In genomic region chr20:46520976-46521579, GRCh38 we compare ENCODE assay signal across 1 cellular context.
TF ChIP-seq lines count a peak whose summit lies in the region.

No MANE protein-coding gene starts in this region.

TF ChIP-seq in HepG2, 621 proteins besides CTCF, POLR2A, EP300 and RAD21 (continued from another document and continues in another):
- TF ChIP-seq REPIN1 (CRISPR knock-in tag; IDR thresholded peaks at IDR 0.05; ENCODE audit: borderline replicate concordance, low read depth) (peak; percentile 70; the same call in 1 of the 2 replicates), MATR3 (CRISPR knock-in tag; IDR thresholded peaks at IDR 0.05) (no peak), ZFP41 (CRISPR knock-in tag; IDR thresholded peaks at IDR 0.05; ENCODE audit: borderline replicate concordance) (no peak), EEA1 (CRISPR knock-in tag; IDR thresholded peaks at IDR 0.05; ENCODE audit: borderline replicate concordance) (no peak), U2AF2 (IDR thresholded peaks at IDR 0.05; ENCODE audit: low read depth, low read length) (no peak), ZNF225 (CRISPR knock-in tag; IDR thresholded peaks at IDR 0.05) (no peak), ZNF552 (CRISPR knock-in tag; IDR thresholded peaks at IDR 0.05; ENCODE audit: borderline replicate concordance) (no peak), KDM5B (CRISPR knock-in tag; IDR thresholded peaks at IDR 0.05; ENCODE audit: borderline replicate concordance) (no peak), ZFAT (CRISPR knock-in tag; conservative IDR thresholded peaks at IDR 0.05) (no peak), ZSCAN25 (CRISPR knock-in tag; IDR thresholded peaks at IDR 0.05) (peak; percentile 87; the same call in 1 of the 2 replicates), SNRNP70 (IDR thresholded peaks at IDR 0.05; ENCODE audit: low read depth, low read length) (no peak), FOXJ3 (CRISPR knock-in tag; IDR thresholded peaks at IDR 0.05; ENCODE audit: borderline replicate concordance) (no peak), ZNF253 (CRISPR knock-in tag; IDR thresholded peaks at IDR 0.05; ENCODE audit: borderline replicate concordance) (no peak), MXI1 (IDR thresholded peaks at IDR 0.05; ENCODE audit: borderline replicate concordance, low read depth, low read length) (0 out of 3 replicates have a peak, but pooled peaks have one; percentile 44), HNF4A (CRISPR knock-in tag; IDR thresholded peaks at IDR 0.05) (no peak), TRIM24 (CRISPR knock-in tag; IDR thresholded peaks at IDR 0.05) (no peak), RFX1 (IDR thresholded peaks at IDR 0.05) (no peak), YEATS4 (CRISPR knock-in tag; IDR thresholded peaks at IDR 0.05; ENCODE audit: borderline replicate concordance) (no peak), PLRG1 (conservative IDR thresholded peaks at IDR 0.05) (no peak), ZNF781 (CRISPR knock-in tag; IDR thresholded peaks at IDR 0.05; ENCODE audit: borderline replicate concordance, not compliant biosample characterization) (no peak), ZNF564 (CRISPR knock-in tag; IDR thresholded peaks at IDR 0.05) (no peak), NCOR1 (IDR thresholded peaks at IDR 0.05; ENCODE audit: borderline replicate concordance, low read length) (no peak), ZNF513 (CRISPR knock-in tag; conservative IDR thresholded peaks at IDR 0.05) (no peak), ATRX (CRISPR knock-in tag; IDR thresholded peaks at IDR 0.05; ENCODE audit: borderline replicate concordance) (no peak), MTF2 (CRISPR knock-in tag; IDR thresholded peaks at IDR 0.05; ENCODE audit: borderline replicate concordance) (0 out of 2 replicates have a peak, but pooled peaks have one; percentile 28), TBP (CRISPR knock-in tag; IDR thresholded peaks at IDR 0.05) (no peak), KAT7 (CRISPR knock-in tag; IDR thresholded peaks at IDR 0.05; ENCODE audit: borderline replicate concordance) (no peak), ZNF7 (CRISPR knock-in tag; IDR thresholded peaks at IDR 0.05) (no peak), ARID2 (CRISPR knock-in tag; IDR thresholded peaks at IDR 0.05; ENCODE audit: borderline replicate concordance) (no peak), ELF1 (CRISPR knock-in tag; IDR thresholded peaks at IDR 0.05) (no peak), ZBTB7A (CRISPR knock-in tag; IDR thresholded peaks at IDR 0.05) (0 out of 2 replicates have a peak, but pooled peaks have one; percentile 32), ZMYM4 (CRISPR knock-in tag; IDR thresholded peaks at IDR 0.05) (peak; percentile 66; the same call in 1 of the 2 replicates), ZKSCAN5 (CRISPR knock-in tag; IDR thresholded peaks at IDR 0.05) (no peak), ZNF691 (CRISPR knock-in tag; IDR thresholded peaks at IDR 0.05; ENCODE audit: borderline replicate concordance, low read depth) (peak; percentile 77; the same call in 1 of the 2 replicates), KLF9 (CRISPR knock-in tag; IDR thresholded peaks at IDR 0.05; ENCODE audit: low read depth) (no peak), ZNF550 (CRISPR knock-in tag; IDR thresholded peaks at IDR 0.05; ENCODE audit: borderline replicate concordance) (no peak), ARNT (IDR thresholded peaks at IDR 0.05) (no peak), NBN (conservative IDR thresholded peaks at IDR 0.05) (no peak), HOXA5 (CRISPR knock-in tag; IDR thresholded peaks at IDR 0.05) (no peak), ZNF569 (CRISPR knock-in tag; IDR thresholded peaks at IDR 0.05; ENCODE audit: borderline replicate concordance) (no peak), TERF1 (CRISPR knock-in tag; IDR thresholded peaks at IDR 0.05) (no peak), ZNF230 (CRISPR knock-in tag; IDR thresholded peaks at IDR 0.05) (no peak), SUZ12 (IDR thresholded peaks at IDR 0.05; ENCODE audit: low read depth, low read length) (no peak), MLXIP (CRISPR knock-in tag; IDR thresholded peaks at IDR 0.05; ENCODE audit: borderline replicate concordance) (no peak)
- TF ChIP-seq, protein P1, sequence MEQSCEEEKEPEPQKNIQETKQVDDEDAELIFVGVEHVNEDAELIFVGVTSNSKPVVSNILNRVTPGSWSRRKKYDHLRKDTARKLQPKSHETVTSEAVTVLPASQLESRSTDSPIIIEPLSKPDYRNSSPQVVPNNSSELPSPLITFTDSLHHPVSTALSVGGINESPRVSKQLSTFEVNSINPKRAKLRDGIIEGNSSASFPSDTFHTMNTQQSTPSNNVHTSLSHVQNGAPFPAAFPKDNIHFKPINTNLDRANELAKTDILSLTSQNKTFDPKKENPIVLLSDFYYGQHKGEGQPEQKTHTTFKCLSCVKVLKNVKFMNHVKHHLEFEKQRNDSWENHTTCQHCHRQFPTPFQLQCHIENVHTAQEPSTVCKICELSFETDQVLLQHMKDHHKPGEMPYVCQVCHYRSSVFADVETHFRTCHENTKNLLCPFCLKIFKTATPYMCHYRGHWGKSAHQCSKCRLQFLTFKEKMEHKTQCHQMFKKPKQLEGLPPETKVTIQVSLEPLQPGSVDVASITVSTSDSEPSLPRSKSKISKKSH (CRISPR knock-in tag; IDR thresholded peaks at IDR 0.05; ENCODE audit: borderline replicate concordance) = no peak
- TF ChIP-seq, protein P2, sequence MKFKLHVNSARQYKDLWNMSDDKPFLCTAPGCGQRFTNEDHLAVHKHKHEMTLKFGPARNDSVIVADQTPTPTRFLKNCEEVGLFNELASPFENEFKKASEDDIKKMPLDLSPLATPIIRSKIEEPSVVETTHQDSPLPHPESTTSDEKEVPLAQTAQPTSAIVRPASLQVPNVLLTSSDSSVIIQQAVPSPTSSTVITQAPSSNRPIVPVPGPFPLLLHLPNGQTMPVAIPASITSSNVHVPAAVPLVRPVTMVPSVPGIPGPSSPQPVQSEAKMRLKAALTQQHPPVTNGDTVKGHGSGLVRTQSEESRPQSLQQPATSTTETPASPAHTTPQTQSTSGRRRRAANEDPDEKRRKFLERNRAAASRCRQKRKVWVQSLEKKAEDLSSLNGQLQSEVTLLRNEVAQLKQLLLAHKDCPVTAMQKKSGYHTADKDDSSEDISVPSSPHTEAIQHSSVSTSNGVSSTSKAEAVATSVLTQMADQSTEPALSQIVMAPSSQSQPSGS (CRISPR knock-in tag; IDR thresholded peaks at IDR 0.05) = 0 out of 2 replicates have a peak, but pooled peaks have one; percentile 28
- TF ChIP-seq, protein P3, sequence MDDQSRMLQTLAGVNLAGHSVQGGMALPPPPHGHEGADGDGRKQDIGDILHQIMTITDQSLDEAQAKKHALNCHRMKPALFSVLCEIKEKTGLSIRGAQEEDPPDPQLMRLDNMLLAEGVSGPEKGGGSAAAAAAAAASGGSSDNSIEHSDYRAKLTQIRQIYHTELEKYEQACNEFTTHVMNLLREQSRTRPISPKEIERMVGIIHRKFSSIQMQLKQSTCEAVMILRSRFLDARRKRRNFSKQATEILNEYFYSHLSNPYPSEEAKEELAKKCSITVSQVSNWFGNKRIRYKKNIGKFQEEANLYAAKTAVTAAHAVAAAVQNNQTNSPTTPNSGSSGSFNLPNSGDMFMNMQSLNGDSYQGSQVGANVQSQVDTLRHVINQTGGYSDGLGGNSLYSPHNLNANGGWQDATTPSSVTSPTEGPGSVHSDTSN (CRISPR knock-in tag; IDR thresholded peaks at IDR 0.05; ENCODE audit: borderline replicate concordance) = no peak
- TF ChIP-seq, protein P4, sequence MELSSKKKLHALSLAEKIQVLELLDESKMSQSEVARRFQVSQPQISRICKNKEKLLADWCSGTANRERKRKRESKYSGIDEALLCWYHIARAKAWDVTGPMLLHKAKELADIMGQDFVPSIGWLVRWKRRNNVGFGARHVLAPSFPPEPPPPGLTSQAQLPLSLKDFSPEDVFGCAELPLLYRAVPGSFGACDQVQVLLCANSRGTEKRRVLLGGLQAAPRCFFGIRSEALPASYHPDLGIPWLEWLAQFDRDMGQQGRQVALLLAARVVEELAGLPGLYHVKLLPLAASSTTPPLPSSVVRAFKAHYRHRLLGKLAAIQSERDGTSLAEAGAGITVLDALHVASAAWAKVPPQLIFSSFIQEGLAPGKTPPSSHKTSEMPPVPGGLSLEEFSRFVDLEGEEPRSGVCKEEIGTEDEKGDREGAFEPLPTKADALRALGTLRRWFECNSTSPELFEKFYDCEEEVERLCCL (CRISPR knock-in tag; IDR thresholded peaks at IDR 0.05; ENCODE audit: borderline replicate concordance) = no peak
- TF ChIP-seq, protein P5, sequence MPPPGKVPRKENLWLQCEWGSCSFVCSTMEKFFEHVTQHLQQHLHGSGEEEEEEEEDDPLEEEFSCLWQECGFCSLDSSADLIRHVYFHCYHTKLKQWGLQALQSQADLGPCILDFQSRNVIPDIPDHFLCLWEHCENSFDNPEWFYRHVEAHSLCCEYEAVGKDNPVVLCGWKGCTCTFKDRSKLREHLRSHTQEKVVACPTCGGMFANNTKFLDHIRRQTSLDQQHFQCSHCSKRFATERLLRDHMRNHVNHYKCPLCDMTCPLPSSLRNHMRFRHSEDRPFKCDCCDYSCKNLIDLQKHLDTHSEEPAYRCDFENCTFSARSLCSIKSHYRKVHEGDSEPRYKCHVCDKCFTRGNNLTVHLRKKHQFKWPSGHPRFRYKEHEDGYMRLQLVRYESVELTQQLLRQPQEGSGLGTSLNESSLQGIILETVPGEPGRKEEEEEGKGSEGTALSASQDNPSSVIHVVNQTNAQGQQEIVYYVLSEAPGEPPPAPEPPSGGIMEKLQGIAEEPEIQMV (CRISPR knock-in tag; IDR thresholded peaks at IDR 0.05; ENCODE audit: low read depth) = no peak
- TF ChIP-seq, protein P6, sequence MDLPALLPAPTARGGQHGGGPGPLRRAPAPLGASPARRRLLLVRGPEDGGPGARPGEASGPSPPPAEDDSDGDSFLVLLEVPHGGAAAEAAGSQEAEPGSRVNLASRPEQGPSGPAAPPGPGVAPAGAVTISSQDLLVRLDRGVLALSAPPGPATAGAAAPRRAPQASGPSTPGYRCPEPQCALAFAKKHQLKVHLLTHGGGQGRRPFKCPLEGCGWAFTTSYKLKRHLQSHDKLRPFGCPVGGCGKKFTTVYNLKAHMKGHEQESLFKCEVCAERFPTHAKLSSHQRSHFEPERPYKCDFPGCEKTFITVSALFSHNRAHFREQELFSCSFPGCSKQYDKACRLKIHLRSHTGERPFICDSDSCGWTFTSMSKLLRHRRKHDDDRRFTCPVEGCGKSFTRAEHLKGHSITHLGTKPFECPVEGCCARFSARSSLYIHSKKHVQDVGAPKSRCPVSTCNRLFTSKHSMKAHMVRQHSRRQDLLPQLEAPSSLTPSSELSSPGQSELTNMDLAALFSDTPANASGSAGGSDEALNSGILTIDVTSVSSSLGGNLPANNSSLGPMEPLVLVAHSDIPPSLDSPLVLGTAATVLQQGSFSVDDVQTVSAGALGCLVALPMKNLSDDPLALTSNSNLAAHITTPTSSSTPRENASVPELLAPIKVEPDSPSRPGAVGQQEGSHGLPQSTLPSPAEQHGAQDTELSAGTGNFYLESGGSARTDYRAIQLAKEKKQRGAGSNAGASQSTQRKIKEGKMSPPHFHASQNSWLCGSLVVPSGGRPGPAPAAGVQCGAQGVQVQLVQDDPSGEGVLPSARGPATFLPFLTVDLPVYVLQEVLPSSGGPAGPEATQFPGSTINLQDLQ (CRISPR knock-in tag; IDR thresholded peaks at IDR 0.05) = no peak
